ENCODE assay signal across 1 cellular context in genomic region chrX:151396827-151397740, GRCh38.
TF ChIP-seq lines count a peak whose summit lies in the region.

VMA21 (plus strand) TSS chrX:151397206; CDS start chrX:151397309, 103 bp downstream.

TF ChIP-seq in K562, 482 proteins besides CTCF, POLR2A, EP300 and RAD21 (continued from another document):
- TF ChIP-seq HES1 (IDR thresholded peaks at IDR 0.05; ENCODE audit: low read depth) (no peak), CTBP1 (IDR thresholded peaks at IDR 0.05; ENCODE audit: borderline replicate concordance) (peak; percentile 57; the same call in 1 of the 2 replicates), ZNF592 (IDR thresholded peaks at IDR 0.05) (peak; percentile 92), CREBBP (IDR thresholded peaks at IDR 0.05; ENCODE audit: low read depth, low read length) (no peak), HDAC2 (IDR thresholded peaks at IDR 0.05) (no peak), ZNF311 (CRISPR knock-in tag; IDR thresholded peaks at IDR 0.05) (no peak), RB1 (IDR thresholded peaks at IDR 0.05; ENCODE audit: low read depth) (peak; percentile 89), ZFP91 (CRISPR knock-in tag; IDR thresholded peaks at IDR 0.05) (no peak), PHB (CRISPR knock-in tag; IDR thresholded peaks at IDR 0.05) (no peak), MYC (IDR thresholded peaks at IDR 0.05; ENCODE audit: low read depth, low read length) (peak; percentile 78), MYC (CRISPR knock-in tag; IDR thresholded peaks at IDR 0.05; ENCODE audit: borderline replicate concordance, low read depth) (no peak), ZNF124 (CRISPR knock-in tag; IDR thresholded peaks at IDR 0.05) (no peak), CREB3L1 (IDR thresholded peaks at IDR 0.05; ENCODE audit: borderline replicate concordance, low read depth) (no peak), MEF2D (tag; conservative IDR thresholded peaks at IDR 0.05; ENCODE audit: low read depth) (no peak), NONO (IDR thresholded peaks at IDR 0.05; ENCODE audit: low read depth in 2 of 2, low read length in 1 of 2) (peak in 1 of 2 experiments; percentile 17; a peak in 1 of 4 replicates), FOXM1 (IDR thresholded peaks at IDR 0.05; ENCODE audit: low read depth) (no peak), FOXM1 (CRISPR knock-in tag; IDR thresholded peaks at IDR 0.05; ENCODE audit: low read depth) (no peak), NBN (IDR thresholded peaks at IDR 0.05; ENCODE audit: low read depth) (no peak), ELF2 (CRISPR knock-in tag; IDR thresholded peaks at IDR 0.05) (no peak), ZNF551 (CRISPR knock-in tag; IDR thresholded peaks at IDR 0.05) (no peak)
TF ChIP-seq in K562: peak in this region for 103.
